In the genomic region with DNA sequence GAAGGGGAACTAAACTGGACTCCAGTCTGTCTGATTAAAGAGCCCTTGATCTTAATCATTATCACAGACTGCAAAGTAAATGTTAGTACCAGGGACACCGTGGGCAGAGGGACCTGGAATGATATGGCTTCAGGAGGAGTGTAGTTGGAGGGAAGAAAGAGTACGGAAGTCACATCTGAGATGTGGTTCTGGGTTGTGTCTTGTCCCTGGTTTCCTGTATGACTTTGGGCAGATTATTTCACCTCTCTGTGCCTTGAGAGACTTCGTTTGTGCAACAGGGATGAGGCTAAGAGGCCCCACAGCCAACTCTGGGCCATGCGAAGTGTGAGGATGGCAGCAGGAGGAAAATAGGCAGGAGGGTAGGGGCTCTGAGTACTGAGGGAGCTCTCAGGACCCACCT, we compare ENCODE assay signal across 14 cellular contexts.
A peak's percentile ranks its signal among the peaks of the same experiment; 100 is the strongest.
DNase-seq lines count a peak whose midpoint lies in the region; ATAC-seq lines count a peak whose summit lies in the region.
"Had no signal": no experiment of that assay in that cellular context is flagged by ENCODE, and none has a peak within 500 bp of the region (broad histone marks: within the 10 kb centered on the region; RNA-seq: fewer than 3 reads in every experiment).

No MANE protein-coding gene starts in this region.

- no peaks in the 10 kb centered on the region for H3K27me3 Mint-ChIP-seq in activated naive CD4-positive, alpha-beta T cell treated with anti-CD3 and anti-CD28 coated beads, Interleukin-2, amount 50 U/mL, for 24 hours
- no peaks in the 10 kb centered on the region for H3K27me3 Mint-ChIP-seq in activated CD4-positive, alpha-beta memory T cell treated with anti-CD3 and anti-CD28 coated beads for 36 hours
- H3K27me3 Mint-ChIP-seq in stimulated activated naive CD8-positive, alpha-beta T cell treated with anti-CD3 and anti-CD28 coated beads, Interleukin-15, amount 100 ng/mL, for 72 hours, result no peaks in the 10 kb centered on the region

- no peaks in the 10 kb centered on the region for H3K36me3 Mint-ChIP-seq in activated naive CD4-positive, alpha-beta T cell treated with anti-CD3 and anti-CD28 coated beads, Interleukin-2, amount 50 U/mL, for 24 hours
- H3K36me3 Mint-ChIP-seq in activated CD4-positive, alpha-beta memory T cell treated with anti-CD3 and anti-CD28 coated beads for 36 hours, result no peaks in the 10 kb centered on the region

- DNase-seq in activated naive CD4-positive, alpha-beta T cell (lab: John Stamatoyannopoulos, UW), result no peak
- DNase-seq in activated CD4-positive, alpha-beta memory T cell treated with anti-CD3 and anti-CD28 coated beads for 36 hours, result no peak
- no peak for DNase-seq in epithelial cell of prostate (ENCODE audit: low read depth, low spot score)
- peak in 1 of 2 donors; percentile 10 for DNase-seq in stimulated activated naive CD8-positive, alpha-beta T cell treated with anti-CD3 and anti-CD28 coated beads, Interleukin-15, amount 100 ng/mL, for 72 hours
- no peak for DNase-seq in activated CD4-positive, CD25-positive, alpha-beta regulatory T cell (lab: John Stamatoyannopoulos, UW)
- DNase-seq: gastrocnemius medialis, NCI-H1105, NCI-H446 treated with DMSO at 0.1 percent for 48 hours, upper lobe of left lung had no signal

- POLR2A ChIA-PET in activated CD4-positive, alpha-beta memory T cell treated with anti-CD3 and anti-CD28 coated beads for 36 hours (lab: Charles Lee), result no interaction called here

- H3K27ac ChIP-seq in epithelial cell of prostate, result peak overlapping the region; percentile 13
- H3K27ac ChIP-seq: ascending aorta, gastrocnemius medialis, prostate gland, upper lobe of left lung had no signal

- CTCF ChIA-PET in activated CD4-positive, alpha-beta memory T cell treated with anti-CD3 and anti-CD28 coated beads for 36 hours (lab: Charles Lee), result interaction anchor here (2.8 kb wide), 1 partner anchor 38 kb away, joined by 9 read pairs; no protein-coding TSS in a partner anchor

- peak overlapping the region; percentile 37 for H3K4me3 Mint-ChIP-seq in activated naive CD4-positive, alpha-beta T cell treated with anti-CD3 and anti-CD28 coated beads, Interleukin-2, amount 50 U/mL, for 24 hours
- no peak overlapping the region for H3K4me3 Mint-ChIP-seq in activated CD4-positive, alpha-beta memory T cell treated with anti-CD3 and anti-CD28 coated beads for 36 hours
- H3K4me3 Mint-ChIP-seq in stimulated activated naive CD8-positive, alpha-beta T cell treated with anti-CD3 and anti-CD28 coated beads, Interleukin-15, amount 100 ng/mL, for 72 hours, result peak overlapping the region in 1 of 2 donors; percentile 50

- ATAC-seq in stimulated activated naive CD8-positive, alpha-beta T cell treated with anti-CD3 and anti-CD28 coated beads, Interleukin-15, amount 100 ng/mL, for 72 hours, result no peak
- ATAC-seq in GM18873 (IDR thresholded peaks at IDR 0.05; ENCODE audit: low FRiP score, unreplicated experiment), result no peak
- ATAC-seq in GM21825 (IDR thresholded peaks at IDR 0.05; ENCODE audit: unreplicated experiment), result no peak
- ATAC-seq: gastrocnemius medialis had no signal

- peak overlapping the region; percentile 93 for H3K27ac Mint-ChIP-seq in activated naive CD4-positive, alpha-beta T cell treated with anti-CD3 and anti-CD28 coated beads, Interleukin-2, amount 50 U/mL, for 24 hours
- H3K27ac Mint-ChIP-seq in activated CD4-positive, alpha-beta memory T cell treated with anti-CD3 and anti-CD28 coated beads for 36 hours, result peak overlapping the region; percentile 73
- peak overlapping the region; percentile 95 to 96 for H3K27ac Mint-ChIP-seq in stimulated activated naive CD8-positive, alpha-beta T cell treated with anti-CD3 and anti-CD28 coated beads, Interleukin-15, amount 100 ng/mL, for 72 hours

- H3K9me3 Mint-ChIP-seq in activated naive CD4-positive, alpha-beta T cell treated with anti-CD3 and anti-CD28 coated beads, Interleukin-2, amount 50 U/mL, for 24 hours, result no peaks in the 10 kb centered on the region
- H3K9me3 Mint-ChIP-seq in activated CD4-positive, alpha-beta memory T cell treated with anti-CD3 and anti-CD28 coated beads for 36 hours, result no peaks in the 10 kb centered on the region
- no peaks in the 10 kb centered on the region for H3K9me3 Mint-ChIP-seq in stimulated activated naive CD8-positive, alpha-beta T cell treated with anti-CD3 and anti-CD28 coated beads, Interleukin-15, amount 100 ng/mL, for 72 hours

- intact Hi-C loops in activated CD4-positive, alpha-beta memory T cell treated with anti-CD3 and anti-CD28 coated beads for 36 hours (cut with micrococcal nuclease), result no loop called here

- H3K4me1 Mint-ChIP-seq in activated naive CD4-positive, alpha-beta T cell treated with anti-CD3 and anti-CD28 coated beads, Interleukin-2, amount 50 U/mL, for 24 hours, result peaks cover 20% of the 10 kb centered on the region
- peaks cover 17% of the 10 kb centered on the region for H3K4me1 Mint-ChIP-seq in activated CD4-positive, alpha-beta memory T cell treated with anti-CD3 and anti-CD28 coated beads for 36 hours (ENCODE audit: low read depth)
- peaks cover 11% of the 10 kb centered on the region for H3K4me1 Mint-ChIP-seq in stimulated activated naive CD8-positive, alpha-beta T cell treated with anti-CD3 and anti-CD28 coated beads, Interleukin-15, amount 100 ng/mL, for 72 hours
